Comparison of ENCODE assay signal across 1 cellular context in genomic region chr18:59029663-59030421, GRCh38.
TF ChIP-seq lines count a peak whose summit lies in the region.

No MANE protein-coding gene starts in this region.

TF ChIP-seq in WTC11, 78 proteins besides CTCF, POLR2A, EP300 and RAD21 (continued from another document):
- TF ChIP-seq ZNF532 (CRISPR knock-in tag; IDR thresholded peaks at IDR 0.05; ENCODE audit: borderline replicate concordance): no peak
